Comparison of ENCODE assay signal across 17 cellular contexts in the genomic region with DNA sequence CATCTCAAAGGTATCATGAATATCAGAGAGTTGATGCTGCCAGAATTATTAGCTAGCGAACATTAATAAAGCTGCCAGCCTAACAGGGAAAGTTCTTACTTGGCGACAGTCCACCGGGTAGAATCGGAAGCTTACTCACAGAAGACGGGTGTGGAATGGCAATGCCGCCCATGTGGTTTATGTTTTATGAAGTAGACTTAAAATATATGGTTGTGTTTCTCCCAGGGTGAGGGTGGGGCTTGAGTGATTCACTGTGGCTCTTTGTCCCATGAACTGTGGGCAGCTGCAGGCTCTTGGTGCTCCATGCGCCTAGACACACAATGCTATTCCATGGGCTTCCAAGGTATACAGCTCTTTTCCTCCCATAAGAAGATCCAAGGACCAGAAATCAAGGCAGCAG.
DNase-seq lines count a peak whose midpoint lies in the region; ATAC-seq and TF ChIP-seq lines count a peak whose summit lies in the region.
"Had no signal": no experiment of that assay in that cellular context is flagged by ENCODE, and none has a peak within 500 bp of the region (broad histone marks: within the 10 kb centered on the region; RNA-seq: fewer than 3 reads in every experiment).

No MANE protein-coding gene starts in this region.

- no peak for TF ChIP-seq CTCF in glutamatergic neuron (IDR thresholded peaks at IDR 0.05; ENCODE audit: partially characterized antibody, unreplicated experiment)

- CTCF ChIA-PET in activated naive CD4-positive, alpha-beta T cell treated with anti-CD3 and anti-CD28 coated beads, Interleukin-2, amount 10 ng/mL, durations not matched to agents 7 days and 5 days (lab: Charles Lee) = no interaction called here

- H3K36me3 Mint-ChIP-seq in glutamatergic neuron (ENCODE audit: unreplicated experiment) = peaks cover 35% of the 10 kb centered on the region
- no peaks in the 10 kb centered on the region for H3K36me3 Mint-ChIP-seq in activated naive CD4-positive, alpha-beta T cell treated with anti-CD3 and anti-CD28 coated beads, Interleukin-2, amount 10 ng/mL, durations not matched to agents 7 days and 5 days
- H3K36me3 Mint-ChIP-seq: CD4-positive, alpha-beta memory T cell had no signal

- no peaks in the 10 kb centered on the region for H3K27me3 Mint-ChIP-seq in glutamatergic neuron (ENCODE audit: unreplicated experiment)
- H3K27me3 Mint-ChIP-seq in activated naive CD4-positive, alpha-beta T cell treated with anti-CD3 and anti-CD28 coated beads, Interleukin-2, amount 10 ng/mL, durations not matched to agents 7 days and 5 days = peaks cover 7% of the 10 kb centered on the region

- no peak overlapping the region for H3K4me3 Mint-ChIP-seq in glutamatergic neuron (ENCODE audit: unreplicated experiment)
- H3K4me3 Mint-ChIP-seq in activated naive CD4-positive, alpha-beta T cell treated with anti-CD3 and anti-CD28 coated beads, Interleukin-2, amount 10 ng/mL, durations not matched to agents 7 days and 5 days = no peak overlapping the region
- H3K4me3 Mint-ChIP-seq: CD4-positive, alpha-beta memory T cell had no signal

- peak overlapping the region; percentile 60 for H3K27ac Mint-ChIP-seq in glutamatergic neuron (ENCODE audit: unreplicated experiment)
- H3K27ac Mint-ChIP-seq in activated naive CD4-positive, alpha-beta T cell treated with anti-CD3 and anti-CD28 coated beads, Interleukin-2, amount 10 ng/mL, durations not matched to agents 7 days and 5 days = no peak overlapping the region
- H3K27ac Mint-ChIP-seq: CD4-positive, alpha-beta memory T cell had no signal

- no peak for ATAC-seq in HG03196 (IDR thresholded peaks at IDR 0.05; ENCODE audit: unreplicated experiment)
- ATAC-seq: A549, K562 had no signal

- H3K9me3 Mint-ChIP-seq in glutamatergic neuron (ENCODE audit: unreplicated experiment) = peaks cover 4% of the 10 kb centered on the region
- no peaks in the 10 kb centered on the region for H3K9me3 Mint-ChIP-seq in activated naive CD4-positive, alpha-beta T cell treated with anti-CD3 and anti-CD28 coated beads, Interleukin-2, amount 10 ng/mL, durations not matched to agents 7 days and 5 days

- peaks cover 4% of the 10 kb centered on the region for H3K4me1 Mint-ChIP-seq in glutamatergic neuron (ENCODE audit: low read depth, unreplicated experiment)
- H3K4me1 Mint-ChIP-seq in activated naive CD4-positive, alpha-beta T cell treated with anti-CD3 and anti-CD28 coated beads, Interleukin-2, amount 10 ng/mL, durations not matched to agents 7 days and 5 days = no peaks in the 10 kb centered on the region
- H3K4me1 Mint-ChIP-seq: CD4-positive, alpha-beta memory T cell had no signal

- DNase-seq in Daoy (ENCODE audit: low read depth) (peak; percentile 49), LoVo (ENCODE audit: low spot score) (peak; percentile 41), SW480 (ENCODE audit: low spot score) (peak; percentile 63), glutamatergic neuron (no peak)
- DNase-seq in activated CD4-positive, alpha-beta T cell treated with anti-CD3 and anti-CD28 coated beads for 48 hours = no peak
- DNase-seq in activated naive CD4-positive, alpha-beta T cell treated with anti-CD3 and anti-CD28 coated beads, Interleukin-2, amount 10 ng/mL, durations not matched to agents 7 days and 5 days = no peak
- no peak for DNase-seq in effector CD8-positive, alpha-beta T cell (lab: John Stamatoyannopoulos, UW)
- DNase-seq: CD4-positive, alpha-beta memory T cell; DMS153; GF-D8; NCI-H1105; NCI-H1694; NCI-H2227 treated with DMSO at 0.1 percent for 48 hours; NCI-H524 treated with DMSO at 0.1 percent for 48 hours had no signal

Comparison
In these comparisons a context has a peak if more than half of its experiments do, and no peak if none do; other contexts are left out.
1. DNase-seq: peak in Daoy (single experiment), LoVo (single experiment) and SW480 (single experiment); none in glutamatergic neuron (single experiment), activated CD4-positive, alpha-beta T cell treated with anti-CD3 and anti-CD28 coated beads for 48 hours (single experiment), activated naive CD4-positive, alpha-beta T cell treated with anti-CD3 and anti-CD28 coated beads, Interleukin-2, amount 10 ng/mL, durations not matched to agents 7 days and 5 days (single experiment) and effector CD8-positive, alpha-beta T cell (single experiment).